Comparison of ENCODE assay signal across 9 cellular contexts in the genomic region with DNA sequence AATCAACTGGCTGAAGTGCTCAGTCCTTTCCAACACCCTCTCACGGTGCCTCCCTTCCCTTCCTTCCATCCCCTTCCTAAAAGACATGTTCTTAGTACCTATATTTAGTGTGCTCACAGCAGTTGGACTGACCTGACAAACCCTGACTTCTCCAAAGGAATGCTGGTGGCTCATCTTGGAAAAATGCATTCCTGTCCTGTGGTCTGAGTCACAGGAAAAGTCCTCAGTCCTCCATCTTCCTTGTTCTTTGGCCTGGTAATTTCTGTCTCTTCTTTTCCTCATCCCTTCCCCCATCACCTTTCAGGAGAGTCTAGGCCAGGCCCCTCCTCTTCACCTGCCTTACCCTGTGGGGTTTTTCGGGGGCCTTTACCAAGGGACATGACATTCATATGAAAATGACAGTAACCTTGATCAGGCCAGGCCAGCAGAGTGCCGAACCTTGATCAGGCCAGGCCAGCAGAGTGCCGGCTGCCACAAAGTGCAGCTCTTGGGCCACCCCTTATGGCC. TPM values are rescaled to one million over a fixed set of nuclear protein-coding genes. Genes with fewer than 3 reads are reported as not detected.
DNase-seq lines count a peak whose midpoint lies in the region; ATAC-seq, FAIRE-seq and TF ChIP-seq lines count a peak whose summit lies in the region.
"Had no signal": no experiment of that assay in that cellular context is flagged by ENCODE, and none has a peak within 500 bp of the region (broad histone marks: within the 10 kb centered on the region; RNA-seq: fewer than 3 reads in every experiment).

No MANE protein-coding gene starts in this region.

- WGBS in body of pancreas, 2 donors: 53 to 64% methylated on average over 4 of the region's 4 CpGs

- H3K4me1 ChIP-seq in body of pancreas: peaks cover 87% of the 10 kb centered on the region

- DNase-seq in HT-29 (ENCODE audit: low spot score) (peak; percentile 51), body of pancreas (no peak), iPS-NIHi7 (ENCODE audit: extremely low spot score) (peak; percentile 54), urothelium cell line (ENCODE audit: low spot score) (peak; percentile 80), middle frontal gyrus (ENCODE audit: extremely low spot score, low spot score) (no peak), pons (ENCODE audit: low spot score) (no peak)
- DNase-seq: lower lobe of right lung, NCI-H2171 treated with DMSO at 0.1 percent for 48 hours had no signal

- FAIRE-seq in urothelium cell line (lab: Jason Lieb, UNC): no peak

- H3K36me3 ChIP-seq in body of pancreas (replicated peaks in 1 of 2; ENCODE audit: insufficient read depth in 1 of 2, low read depth in 2 of 2): no peaks in the 10 kb centered on the region

- H3K4me3 ChIP-seq in body of pancreas: no peak overlapping the region
- H3K4me3 ChIP-seq: lower lobe of right lung had no signal

- intact Hi-C loops in body of pancreas (cut with DNase I): no loop called here

- H3K27me3 ChIP-seq in body of pancreas: no peaks in the 10 kb centered on the region

- no peak for ATAC-seq in body of pancreas
- ATAC-seq in HG03439 (IDR thresholded peaks at IDR 0.05; ENCODE audit: unreplicated experiment): no peak
- ATAC-seq: lower lobe of right lung had no signal

- H3K27ac ChIP-seq in body of pancreas: peak overlapping the region; percentile 35 to 94 (median 81)
- H3K27ac ChIP-seq: lower lobe of right lung had no signal

- no peak for TF ChIP-seq POLR2A in body of pancreas (IDR thresholded peaks at IDR 0.05)

- no peaks in the 10 kb centered on the region for H3K9me3 ChIP-seq in body of pancreas
- H3K9me3 ChIP-seq: lower lobe of right lung had no signal

- no peak for TF ChIP-seq CTCF in body of pancreas (IDR thresholded peaks at IDR 0.05)

RNA-seq across cellular contexts. Expression of gene ATP1B1, which starts 7.2 kb away (rescaled TPM):
- 83.5 and 86.4 TPM in 2 replicates for total RNA-seq in HT-29 (2014; rRNA removed; shearing (Covaris generic))
- total RNA-seq in body of pancreas: 100 to 1,000 TPM; 116 to 138 TPM

Comparison
In these comparisons a context has a peak if more than half of its experiments do, and no peak if none do; other contexts are left out.
1. DNase-seq: peak in HT-29 (single experiment), iPS-NIHi7 (single experiment) and urothelium cell line (single experiment); none in body of pancreas (0 of 4), middle frontal gyrus (single experiment) and pons (single experiment).